In the genomic region with DNA sequence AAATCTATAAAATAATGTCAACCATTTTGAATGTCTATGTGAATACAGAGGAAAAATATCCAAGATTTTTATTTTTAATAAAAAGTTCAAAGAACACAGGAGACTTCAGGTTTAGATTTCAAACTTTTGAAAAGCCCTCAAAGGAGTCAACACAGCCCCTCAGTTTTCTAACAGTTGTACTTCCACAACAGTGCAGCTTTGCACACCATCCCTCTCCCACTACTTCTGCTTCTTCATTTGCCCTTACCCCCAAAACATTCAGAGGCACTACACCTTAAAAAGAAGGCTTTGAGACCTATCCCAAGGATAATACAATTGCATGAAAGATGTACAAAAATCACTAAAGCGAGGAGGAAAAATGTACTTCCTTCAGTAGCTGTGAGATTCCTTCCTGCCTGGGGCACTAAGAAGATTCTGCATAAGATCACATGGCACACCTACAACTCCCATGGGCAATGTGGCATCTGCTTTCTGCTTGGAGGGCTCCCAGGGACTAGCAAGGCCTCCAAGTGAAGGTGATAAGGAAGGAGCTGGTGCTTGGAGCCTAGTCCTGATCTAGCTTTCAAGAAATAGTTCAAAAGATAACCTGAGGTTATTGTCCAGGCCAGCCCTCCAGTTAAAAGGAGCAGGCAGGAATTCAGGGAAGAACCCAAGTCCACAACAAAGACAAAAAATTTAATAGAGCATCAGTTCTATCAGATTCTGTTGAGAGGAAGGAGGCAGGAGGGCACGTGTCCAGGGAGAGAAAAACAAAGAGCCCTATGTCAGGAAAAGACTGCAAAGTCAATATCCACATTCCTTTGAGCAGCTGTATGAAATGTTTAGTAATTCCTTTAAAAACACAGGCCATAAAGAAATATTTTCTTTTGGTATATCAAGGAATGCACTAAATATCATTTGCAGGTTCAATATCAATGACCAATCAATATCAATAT, we compare ENCODE assay signal across 13 cellular contexts. TPM values are rescaled to one million over a fixed set of nuclear protein-coding genes. Genes with fewer than 3 reads are reported as not detected.
A peak's percentile ranks its signal among the peaks of the same experiment; 100 is the strongest.
DNase-seq lines count a peak whose midpoint lies in the region; ATAC-seq, FAIRE-seq and TF ChIP-seq lines count a peak whose summit lies in the region.
"Had no signal": no experiment of that assay in that cellular context is flagged by ENCODE, and none has a peak within 500 bp of the region (broad histone marks: within the 10 kb centered on the region; RNA-seq: fewer than 3 reads in every experiment).

No MANE protein-coding gene starts in this region.

- H3K4ac ChIP-seq in H1 (replicated peaks; ENCODE audit: insufficient read length, low read depth, low read length), result no peak overlapping the region

- H3K56ac ChIP-seq in H1 (replicated peaks; ENCODE audit: insufficient read length, low read depth, low read length), result no peak overlapping the region

- H2AFZ ChIP-seq in H1 (ENCODE audit: low read length), result peak overlapping the region; percentile 78; the same call in 1 of the 2 replicates

- H2AK5ac ChIP-seq in H1 (ENCODE audit: low read depth, low read length), result no peak overlapping the region

- CTCF ChIA-PET in H1 (lab: Charles Lee; ENCODE audit: partially characterized antibody), result interaction anchor here (1.1 kb wide), 1 partner anchor 18 kb away, joined by 4 read pairs; a partner anchor contains a TSS

- no peak overlapping the region for H2BK12ac ChIP-seq in H1 (ENCODE audit: low read depth, low read length)

- H4K5ac ChIP-seq in H1 (ENCODE audit: insufficient read length, low read depth, low read length), result no peak overlapping the region

- TF ChIP-seq EP300 in H1 (IDR thresholded peaks at IDR 0.05; ENCODE audit: borderline replicate concordance in 1 of 2, low read depth in 2 of 2, low read length in 2 of 2), result no peak

- H4K91ac ChIP-seq in H1 (replicated peaks; ENCODE audit: insufficient read length, low read length), result no peak overlapping the region

- TF ChIP-seq RAD21 in H1 (IDR thresholded peaks at IDR 0.05 in 1 of 2, conservative IDR thresholded peaks at IDR 0.05 in 1 of 2; ENCODE audit: low read depth in 2 of 2, low read length in 2 of 2), result no peak

- no peak overlapping the region for H3K18ac ChIP-seq in H1 (ENCODE audit: extremely low read depth, low read length)

- TF ChIP-seq CTCF in H1 (IDR thresholded peaks at IDR 0.05; ENCODE audit: control extremely low read depth in 1 of 3, insufficient read depth in 1 of 3, low read depth in 1 of 3, low read length in 3 of 3), result no peak

- no peak overlapping the region for H2BK20ac ChIP-seq in H1 (ENCODE audit: low read length)

- H3K9me3 ChIP-seq in H1 (ENCODE audit: insufficient read depth in 2 of 2, low read depth in 1 of 2, low read length in 1 of 2), result no peaks in the 10 kb centered on the region
- H3K9me3 ChIP-seq: ascending aorta had no signal

- ATAC-seq in GM18502 (IDR thresholded peaks at IDR 0.05; ENCODE audit: poor library complexity, unreplicated experiment), result peak; percentile 57
- ATAC-seq in HG02840 (IDR thresholded peaks at IDR 0.05; ENCODE audit: low FRiP score, unreplicated experiment), result no peak
- no peak for ATAC-seq in HG02642 (IDR thresholded peaks at IDR 0.05; ENCODE audit: poor library complexity, unreplicated experiment)
- no peak for ATAC-seq in GM21360 (IDR thresholded peaks at IDR 0.05; ENCODE audit: unreplicated experiment)

- peaks cover 0 to 4% (median 0%) of the 10 kb centered on the region in 4 experiments; a peak in 1 of 7 replicates for H3K4me1 ChIP-seq in H1 (replicated peaks in 1 of 4; ENCODE audit: control insufficient read depth in 3 of 4, insufficient read depth in 4 of 4, low read length in 3 of 4)
- H3K4me1 ChIP-seq: ascending aorta had no signal

- no peaks in the 10 kb centered on the region for H3K79me2 ChIP-seq in H1 (ENCODE audit: control insufficient read depth in 1 of 2, insufficient read depth in 2 of 2, low read length in 2 of 2)

- WGBS in H1 (ENCODE audit: extremely low coverage in 1 of 2, insufficient coverage in 1 of 2, insufficient read length in 1 of 2, insufficient replicate concordance in 2 of 2, low coverage in 1 of 2, low lambda C conversion rate in 2 of 2, missing lambda C conversion rate in 1 of 2), 2 experiments, result 83% methylated on average over 2 of the region's 2 CpGs; no CpG with 5 or more reads in 1 of the 2 experiments

- no peak for TF ChIP-seq POLR2A in H1 (IDR thresholded peaks at IDR 0.05; ENCODE audit: control extremely low read depth in 1 of 2, low read depth in 2 of 2, low read length in 2 of 2)

- no peak overlapping the region for H2BK15ac ChIP-seq in H1 (ENCODE audit: low read length)

- no peak overlapping the region for H3K9ac ChIP-seq in H1 (replicated peaks in 1 of 4; ENCODE audit: extremely low read depth in 1 of 4, low read depth in 3 of 4, low read length in 3 of 4)

- H3K27me3 ChIP-seq in H1 (replicated peaks in 1 of 4; ENCODE audit: control insufficient read depth in 3 of 4, extremely low read depth in 1 of 4, insufficient read depth in 3 of 4, low read length in 3 of 4), result no peaks in the 10 kb centered on the region
- H3K27me3 ChIP-seq: ascending aorta had no signal

- no peaks in the 10 kb centered on the region for H3K23me2 ChIP-seq in H1 (ENCODE audit: low read depth, low read length)

- H3K79me1 ChIP-seq in H1 (ENCODE audit: low read depth, low read length), result no peaks in the 10 kb centered on the region

- DNase-seq in KBM-7 (peak; percentile 19), H1 (ENCODE audit: low read depth in 1 of 2, low spot score in 2 of 2) (no peak), pons (ENCODE audit: low spot score) (peak; percentile 89)
- DNase-seq: activated CD4-positive, alpha-beta memory T cell treated with anti-CD3 and anti-CD28 coated beads, Interleukin-2, amount 10 ng/mL, durations not matched to agents 7 days and 5 days; NCI-H510A treated with DMSO at 0.1 percent for 48 hours had no signal

- no peak overlapping the region for H3K4me2 ChIP-seq in H1 (ENCODE audit: insufficient read depth in 1 of 2, low read depth in 2 of 2, low read length in 2 of 2)

- H3K27ac ChIP-seq in H1 (ENCODE audit: low read depth, low read length), result no peak overlapping the region
- H3K27ac ChIP-seq: ascending aorta, SK-N-MC had no signal

- no peak overlapping the region for H2BK5ac ChIP-seq in H1 (ENCODE audit: low read depth, low read length)

- no peaks in the 10 kb centered on the region for H3K36me3 ChIP-seq in H1 (ENCODE audit: control insufficient read depth in 2 of 4, insufficient read depth in 4 of 4, low read length in 3 of 4)
- H3K36me3 ChIP-seq: ascending aorta had no signal

- no peak overlapping the region for H3K14ac ChIP-seq in H1 (ENCODE audit: insufficient read length)

- H3K4me3 ChIP-seq in H1 (ENCODE audit: extremely low read depth in 1 of 4, insufficient read depth in 2 of 4, low read depth in 3 of 4, low read length in 4 of 4), result no peak overlapping the region
- H3K4me3 ChIP-seq: ascending aorta, SK-N-MC had no signal

- no peak overlapping the region for H3K23ac ChIP-seq in H1 (ENCODE audit: insufficient read length)

- FAIRE-seq in H1 (lab: Jason Lieb, UNC), result no peak
- FAIRE-seq: endothelial cell of umbilical vein, H54 had no signal

- no peaks in the 10 kb centered on the region for H4K20me1 ChIP-seq in H1 (replicated peaks in 1 of 2; ENCODE audit: control insufficient read depth in 1 of 2, insufficient read depth in 2 of 2, low read length in 2 of 2)

- POLR2A ChIA-PET in H1 (lab: Charles Lee; ENCODE audit: partially characterized antibody), result no interaction called here

- in situ Hi-C loops in KBM-7 (cut with MboI; ENCODE audit: low pct_unique_long_range_greater_than_20kb, low sequenced_read_pairs), result no loop called here

- no peak overlapping the region for H4K8ac ChIP-seq in H1 (ENCODE audit: extremely low read depth, insufficient read depth, low read length)

- H2BK120ac ChIP-seq in H1 (replicated peaks; ENCODE audit: low read depth, low read length), result no peak overlapping the region

TF ChIP-seq in H1, 55 proteins besides CTCF, POLR2A, EP300 and RAD21 (continues in another document):
- TF ChIP-seq CBX5 (IDR thresholded peaks at IDR 0.05; ENCODE audit: low read depth, low read length) (no peak), BCL11A (IDR thresholded peaks at IDR 0.05; ENCODE audit: low read depth in 2 of 2, low read length in 2 of 2) (no peak), RXRA (IDR thresholded peaks at IDR 0.05; ENCODE audit: insufficient read depth, low read depth, low read length) (no peak), ASH2L (IDR thresholded peaks at IDR 0.05; ENCODE audit: low read length) (no peak), POLR2AphosphoS5 (IDR thresholded peaks at IDR 0.05; ENCODE audit: low read depth, low read length) (no peak), POU5F1 (IDR thresholded peaks at IDR 0.05; ENCODE audit: low read depth, low read length) (no peak), FOSL1 (IDR thresholded peaks at IDR 0.05; ENCODE audit: insufficient read depth, low read depth, low read length) (no peak), JUN (IDR thresholded peaks at IDR 0.05; ENCODE audit: low read depth, low read length) (no peak), KDM5A (IDR thresholded peaks at IDR 0.05; ENCODE audit: low read length) (no peak), ZNF274 (IDR thresholded peaks at IDR 0.05; ENCODE audit: borderline replicate concordance, extremely low read depth, low read length) (no peak), EZH2 (IDR thresholded peaks at IDR 0.05; ENCODE audit: low read depth, low read length, severe bottlenecking) (no peak), HDAC6 (IDR thresholded peaks at IDR 0.05; ENCODE audit: low read depth, low read length) (no peak)

RNA-seq across cellular contexts. Expression of a gene that starts 19.1 kb away (rescaled TPM):
- total RNA-seq in H1 (2021; fragmentation: NEBNext Ultra II Directional; extraction: Animal tissue kit (Norgen Biotek cat#: 25700)), result 0.96 and 2.3 TPM in 2 replicates
- 0.08 and 0.15 TPM in 2 replicates for polyA plus RNA-seq in H1 (2011; rRNA removed)
- 0.17 TPM for polyA plus RNA-seq in H1 (2011; cell fraction: cytosol; rRNA removed)
- polyA plus RNA-seq in H1 (2011; cell fraction: nucleus; rRNA removed), result 0.47 TPM
- 0.20 to 1.2 TPM (median 0.30 TPM) in 4 replicates for polyA plus RNA-seq in H1 (2012, experiment 1 of 2)
- polyA plus RNA-seq in H1 (2012, experiment 2 of 2), result 0.03 TPM
- polyA plus RNA-seq in H1 (2013, experiment 1 of 2), result 0.47 TPM
- 0.40 TPM for polyA plus RNA-seq in H1 (2013, experiment 2 of 2)
- polyA minus RNA-seq in H1 (2011; rRNA and poly(A)+ RNA removed), result 0.73 and 2.0 TPM in 2 replicates
- 0.66 TPM for polyA minus RNA-seq in H1 (2011; cell fraction: cytosol; rRNA and poly(A)+ RNA removed)
- polyA minus RNA-seq in H1 (2011; cell fraction: nucleus; rRNA and poly(A)+ RNA removed), result 4.2 TPM
- total RNA-seq: endothelial cell of umbilical vein had no signal
- polyA plus RNA-seq: endothelial cell of umbilical vein had no signal

RNA-seq across cellular contexts. Expression of a gene that starts 56.2 kb away (rescaled TPM):
- total RNA-seq in H1 (2021; fragmentation: NEBNext Ultra II Directional; extraction: Animal tissue kit (Norgen Biotek cat#: 25700)), result not detected in 2 replicates
- not detected in 2 replicates for polyA plus RNA-seq in H1 (2011; rRNA removed)
- polyA plus RNA-seq in H1 (2011; cell fraction: cytosol; rRNA removed), result not detected
- polyA plus RNA-seq in H1 (2011; cell fraction: nucleus; rRNA removed), result not detected
- polyA plus RNA-seq in H1 (2012, experiment 1 of 2), result not detected in 4 replicates
- polyA plus RNA-seq in H1 (2012, experiment 2 of 2), result not detected
- not detected for polyA plus RNA-seq in H1 (2013, experiment 1 of 2)
- polyA plus RNA-seq in H1 (2013, experiment 2 of 2), result not detected
- polyA minus RNA-seq in H1 (2011; rRNA and poly(A)+ RNA removed), result not detected in 2 replicates
- not detected for polyA minus RNA-seq in H1 (2011; cell fraction: cytosol; rRNA and poly(A)+ RNA removed)
- not detected for polyA minus RNA-seq in H1 (2011; cell fraction: nucleus; rRNA and poly(A)+ RNA removed)
- total RNA-seq: ascending aorta, endothelial cell of umbilical vein had no signal
- polyA plus RNA-seq: endothelial cell of umbilical vein had no signal

Comparison
In these comparisons a context has a peak if more than half of its experiments do, and no peak if none do; other contexts are left out.
1. DNase-seq: peak in KBM-7 (single experiment) and pons (single experiment); none in H1 (0 of 2).